Comparison of ENCODE assay signal across 4 cellular contexts in the genomic region with DNA sequence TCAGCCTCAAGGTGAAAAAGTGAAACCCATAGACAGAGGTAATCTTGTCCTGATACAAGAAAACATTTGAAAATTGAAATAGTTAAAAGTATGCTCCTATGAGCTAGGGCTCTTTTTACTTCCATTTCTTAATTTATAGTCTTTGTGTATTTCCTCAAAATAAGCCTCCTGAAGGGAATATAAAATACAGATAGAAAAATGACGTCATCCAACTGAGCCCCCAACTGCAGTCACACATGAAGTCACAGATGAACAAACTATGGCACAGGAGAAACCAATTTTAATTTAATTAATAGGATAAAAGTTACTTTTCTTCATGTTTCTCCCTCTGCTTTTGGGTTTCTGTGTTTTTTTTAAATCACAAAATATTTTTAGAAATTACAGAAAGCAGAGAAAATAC.
TF ChIP-seq lines count a peak whose summit lies in the region.

No MANE protein-coding gene starts in this region.

TF ChIP-seq in HepG2, 621 proteins besides CTCF, POLR2A, EP300 and RAD21:
- TF ChIP-seq CREB1 (IDR thresholded peaks at IDR 0.05) (peak; percentile 89), CREB1 (CRISPR knock-in tag; IDR thresholded peaks at IDR 0.05) (no peak), YEATS4 (CRISPR knock-in tag; IDR thresholded peaks at IDR 0.05; ENCODE audit: borderline replicate concordance) (no peak), ATF7 (IDR thresholded peaks at IDR 0.05) (peak; percentile 98), ATF7 (CRISPR knock-in tag; IDR thresholded peaks at IDR 0.05) (no peak)

TF ChIP-seq in HCT116, 20 proteins besides CTCF, POLR2A, EP300 and RAD21:
- TF ChIP-seq ZNF274 (IDR thresholded peaks at IDR 0.05; ENCODE audit: low read depth, low read length) (no peak), ELF1 (IDR thresholded peaks at IDR 0.05; ENCODE audit: borderline replicate concordance, low read depth) (no peak), SRF (IDR thresholded peaks at IDR 0.05; ENCODE audit: low read depth) (no peak), CEBPB (IDR thresholded peaks at IDR 0.05; ENCODE audit: low read depth) (no peak), TCF7L2 (IDR thresholded peaks at IDR 0.05; ENCODE audit: borderline replicate concordance, extremely low read depth, insufficient read depth, insufficient read length) (no peak), POLR2AphosphoS5 (IDR thresholded peaks at IDR 0.05; ENCODE audit: low read depth, low read length) (no peak), EZH2 (IDR thresholded peaks at IDR 0.05) (no peak), SP1 (IDR thresholded peaks at IDR 0.05; ENCODE audit: low read depth) (no peak), FOSL1 (IDR thresholded peaks at IDR 0.05; ENCODE audit: low read depth) (no peak), JUND (IDR thresholded peaks at IDR 0.05) (no peak), CBX3 (IDR thresholded peaks at IDR 0.05; ENCODE audit: low read depth) (no peak), ZFX (IDR thresholded peaks at IDR 0.05) (no peak), YY1 (IDR thresholded peaks at IDR 0.05; ENCODE audit: extremely low read depth, insufficient replicate concordance, low read depth, low read length) (no peak), EGR1 (IDR thresholded peaks at IDR 0.05; ENCODE audit: low read depth) (no peak)
- TF ChIP-seq, protein P1, sequence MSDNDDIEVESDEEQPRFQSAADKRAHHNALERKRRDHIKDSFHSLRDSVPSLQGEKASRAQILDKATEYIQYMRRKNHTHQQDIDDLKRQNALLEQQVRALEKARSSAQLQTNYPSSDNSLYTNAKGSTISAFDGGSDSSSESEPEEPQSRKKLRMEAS (IDR thresholded peaks at IDR 0.05), result no peak
- TF ChIP-seq, protein P2, sequence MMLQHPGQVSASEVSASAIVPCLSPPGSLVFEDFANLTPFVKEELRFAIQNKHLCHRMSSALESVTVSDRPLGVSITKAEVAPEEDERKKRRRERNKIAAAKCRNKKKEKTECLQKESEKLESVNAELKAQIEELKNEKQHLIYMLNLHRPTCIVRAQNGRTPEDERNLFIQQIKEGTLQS (IDR thresholded peaks at IDR 0.05), result no peak
- TF ChIP-seq, protein P3, sequence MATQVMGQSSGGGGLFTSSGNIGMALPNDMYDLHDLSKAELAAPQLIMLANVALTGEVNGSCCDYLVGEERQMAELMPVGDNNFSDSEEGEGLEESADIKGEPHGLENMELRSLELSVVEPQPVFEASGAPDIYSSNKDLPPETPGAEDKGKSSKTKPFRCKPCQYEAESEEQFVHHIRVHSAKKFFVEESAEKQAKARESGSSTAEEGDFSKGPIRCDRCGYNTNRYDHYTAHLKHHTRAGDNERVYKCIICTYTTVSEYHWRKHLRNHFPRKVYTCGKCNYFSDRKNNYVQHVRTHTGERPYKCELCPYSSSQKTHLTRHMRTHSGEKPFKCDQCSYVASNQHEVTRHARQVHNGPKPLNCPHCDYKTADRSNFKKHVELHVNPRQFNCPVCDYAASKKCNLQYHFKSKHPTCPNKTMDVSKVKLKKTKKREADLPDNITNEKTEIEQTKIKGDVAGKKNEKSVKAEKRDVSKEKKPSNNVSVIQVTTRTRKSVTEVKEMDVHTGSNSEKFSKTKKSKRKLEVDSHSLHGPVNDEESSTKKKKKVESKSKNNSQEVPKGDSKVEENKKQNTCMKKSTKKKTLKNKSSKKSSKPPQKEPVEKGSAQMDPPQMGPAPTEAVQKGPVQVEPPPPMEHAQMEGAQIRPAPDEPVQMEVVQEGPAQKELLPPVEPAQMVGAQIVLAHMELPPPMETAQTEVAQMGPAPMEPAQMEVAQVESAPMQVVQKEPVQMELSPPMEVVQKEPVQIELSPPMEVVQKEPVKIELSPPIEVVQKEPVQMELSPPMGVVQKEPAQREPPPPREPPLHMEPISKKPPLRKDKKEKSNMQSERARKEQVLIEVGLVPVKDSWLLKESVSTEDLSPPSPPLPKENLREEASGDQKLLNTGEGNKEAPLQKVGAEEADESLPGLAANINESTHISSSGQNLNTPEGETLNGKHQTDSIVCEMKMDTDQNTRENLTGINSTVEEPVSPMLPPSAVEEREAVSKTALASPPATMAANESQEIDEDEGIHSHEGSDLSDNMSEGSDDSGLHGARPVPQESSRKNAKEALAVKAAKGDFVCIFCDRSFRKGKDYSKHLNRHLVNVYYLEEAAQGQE (IDR thresholded peaks at IDR 0.05; ENCODE audit: low read depth), result no peak
TF ChIP-seq in HCT116: peak in this region for 0.

TF ChIP-seq in HEK293, 187 proteins besides CTCF, POLR2A, EP300 and RAD21:
- TF ChIP-seq, protein P4, sequence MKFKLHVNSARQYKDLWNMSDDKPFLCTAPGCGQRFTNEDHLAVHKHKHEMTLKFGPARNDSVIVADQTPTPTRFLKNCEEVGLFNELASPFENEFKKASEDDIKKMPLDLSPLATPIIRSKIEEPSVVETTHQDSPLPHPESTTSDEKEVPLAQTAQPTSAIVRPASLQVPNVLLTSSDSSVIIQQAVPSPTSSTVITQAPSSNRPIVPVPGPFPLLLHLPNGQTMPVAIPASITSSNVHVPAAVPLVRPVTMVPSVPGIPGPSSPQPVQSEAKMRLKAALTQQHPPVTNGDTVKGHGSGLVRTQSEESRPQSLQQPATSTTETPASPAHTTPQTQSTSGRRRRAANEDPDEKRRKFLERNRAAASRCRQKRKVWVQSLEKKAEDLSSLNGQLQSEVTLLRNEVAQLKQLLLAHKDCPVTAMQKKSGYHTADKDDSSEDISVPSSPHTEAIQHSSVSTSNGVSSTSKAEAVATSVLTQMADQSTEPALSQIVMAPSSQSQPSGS (tag by site-specific recombination; IDR thresholded peaks at IDR 0.05; ENCODE audit: low read depth), result peak; percentile 72
- no peak for TF ChIP-seq ZNF514 (tag by site-specific recombination; IDR thresholded peaks at IDR 0.05)

TF ChIP-seq in GM12878, 131 proteins besides CTCF, POLR2A, EP300 and RAD21:
- TF ChIP-seq, protein P5, sequence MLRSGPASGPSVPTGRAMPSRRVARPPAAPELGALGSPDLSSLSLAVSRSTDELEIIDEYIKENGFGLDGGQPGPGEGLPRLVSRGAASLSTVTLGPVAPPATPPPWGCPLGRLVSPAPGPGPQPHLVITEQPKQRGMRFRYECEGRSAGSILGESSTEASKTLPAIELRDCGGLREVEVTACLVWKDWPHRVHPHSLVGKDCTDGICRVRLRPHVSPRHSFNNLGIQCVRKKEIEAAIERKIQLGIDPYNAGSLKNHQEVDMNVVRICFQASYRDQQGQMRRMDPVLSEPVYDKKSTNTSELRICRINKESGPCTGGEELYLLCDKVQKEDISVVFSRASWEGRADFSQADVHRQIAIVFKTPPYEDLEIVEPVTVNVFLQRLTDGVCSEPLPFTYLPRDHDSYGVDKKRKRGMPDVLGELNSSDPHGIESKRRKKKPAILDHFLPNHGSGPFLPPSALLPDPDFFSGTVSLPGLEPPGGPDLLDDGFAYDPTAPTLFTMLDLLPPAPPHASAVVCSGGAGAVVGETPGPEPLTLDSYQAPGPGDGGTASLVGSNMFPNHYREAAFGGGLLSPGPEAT (IDR thresholded peaks at IDR 0.05; ENCODE audit: low read depth), result no peak
- TF ChIP-seq ATF7 (IDR thresholded peaks at IDR 0.05; ENCODE audit: low read depth), result peak; percentile 63; the same call in 1 of the 2 replicates
